In genomic region chr17:45472249-45472648, GRCh38 we compare ENCODE assay signal across 6 cellular contexts. TPM values are rescaled to one million over a fixed set of nuclear protein-coding genes. Genes with fewer than 3 reads are reported as not detected.
A peak's percentile ranks its signal among the peaks of the same experiment; 100 is the strongest.
DNase-seq lines count a peak whose midpoint lies in the region; FAIRE-seq and TF ChIP-seq lines count a peak whose summit lies in the region.
"Not testable (repeated sequence)": the region's sequence is repeated elsewhere in the genome, so short reads cannot be mapped to it uniquely, and the experiment has no call there.

No MANE protein-coding gene starts in this region.

- not testable (repeated sequence) for H4K91ac ChIP-seq in trophoblast cell (ENCODE audit: low read depth, low read length)

- not testable (repeated sequence) for H3K36me3 ChIP-seq in trophoblast cell (ENCODE audit: control insufficient read depth in 1 of 2, insufficient read depth in 2 of 2, low read length in 2 of 2)

- not testable (repeated sequence) for H3K18ac ChIP-seq in trophoblast cell (ENCODE audit: low read length)

- H3K9me3 ChIP-seq in trophoblast cell (ENCODE audit: insufficient read depth, low read depth, low read length), result not testable (repeated sequence)

- not testable (repeated sequence) for H3K79me1 ChIP-seq in trophoblast cell (ENCODE audit: low read length)

- not testable (repeated sequence) for H3K9ac ChIP-seq in trophoblast cell (ENCODE audit: low read length)

- not testable (repeated sequence) for H3K9me3 Mint-ChIP-seq in endothelial cell (ENCODE audit: unreplicated experiment)

- H4K12ac ChIP-seq in trophoblast cell (ENCODE audit: low read depth, low read length), result not testable (repeated sequence)

- H3K4me3 Mint-ChIP-seq in endothelial cell (ENCODE audit: unreplicated experiment), result not testable (repeated sequence)

- H3K27me3 ChIP-seq in trophoblast cell (ENCODE audit: insufficient read depth, low read length), result not testable (repeated sequence)

- H3K27me3 Mint-ChIP-seq in endothelial cell (ENCODE audit: unreplicated experiment), result not testable (repeated sequence)

- peak; percentile 31 for FAIRE-seq in HTR-8/SVneo (lab: Jason Lieb, UNC)

- not testable (repeated sequence) for H3K4me1 Mint-ChIP-seq in endothelial cell (ENCODE audit: unreplicated experiment)

- H3K27ac ChIP-seq in trophoblast cell (ENCODE audit: low read depth, low read length), result not testable (repeated sequence)

- H3K23ac ChIP-seq in trophoblast cell (ENCODE audit: low read length), result peak overlapping the region; percentile 96

- H3K4me1 ChIP-seq in trophoblast cell (ENCODE audit: control insufficient read depth in 1 of 2, insufficient read depth in 2 of 2, low read length in 2 of 2), result not testable (repeated sequence)

- H3K27ac Mint-ChIP-seq in endothelial cell (ENCODE audit: unreplicated experiment), result peak overlapping the region; percentile 25

- DNase-seq in HTR-8/SVneo (ENCODE audit: insufficient read length, low spot score); endothelial cell (ENCODE audit: low spot score): not testable (repeated sequence)
- DNase-seq in dermis blood vessel endothelial cell, result peak; percentile 44
- DNase-seq in islet precursor cell, result peak; percentile 29
- DNase-seq in lung microvascular endothelial cell (ENCODE audit: low read depth in 2 of 2), result peak; percentile 19 to 60
- peak in 1 of 2 donors; percentile 0 for DNase-seq in trophoblast cell

- peaks cover 11% of the 10 kb centered on the region for H3K36me3 Mint-ChIP-seq in endothelial cell (ENCODE audit: low read depth, unreplicated experiment)

- no CpG with 5 or more reads among the region's 3 CpGs for WGBS in trophoblast cell (ENCODE audit: extremely low coverage, insufficient coverage, insufficient read length)

- not testable (repeated sequence) for H3K4me2 ChIP-seq in trophoblast cell (ENCODE audit: low read length)

- TF ChIP-seq CTCF in endothelial cell (IDR thresholded peaks at IDR 0.05; ENCODE audit: unreplicated experiment), result not testable (repeated sequence)

- not testable (repeated sequence) for H2BK5ac ChIP-seq in trophoblast cell (ENCODE audit: low read depth, low read length, poor library complexity)

- H2BK120ac ChIP-seq in trophoblast cell (ENCODE audit: insufficient read depth, low read length, poor library complexity), result not testable (repeated sequence)

- not testable (repeated sequence) for H3K4ac ChIP-seq in trophoblast cell (ENCODE audit: low read depth, low read length)

- not testable (repeated sequence) for H3K14ac ChIP-seq in trophoblast cell (ENCODE audit: low read length)

- not testable (repeated sequence) for H4K8ac ChIP-seq in trophoblast cell (ENCODE audit: low read depth, low read length)

- not testable (repeated sequence) for H3K4me3 ChIP-seq in trophoblast cell (ENCODE audit: low read depth, low read length)

- not testable (repeated sequence) for H2AFZ ChIP-seq in trophoblast cell (ENCODE audit: insufficient read depth, low read length, poor library complexity)

- not testable (repeated sequence) for H2BK12ac ChIP-seq in trophoblast cell (ENCODE audit: low read length)

- H3K79me2 ChIP-seq in trophoblast cell (ENCODE audit: control insufficient read depth, insufficient read depth, low read length, poor library complexity), result not testable (repeated sequence)

- H2AK5ac ChIP-seq in trophoblast cell (ENCODE audit: low read length), result not testable (repeated sequence)

RNA-seq across cellular contexts. Expression of gene PLEKHM1, which starts 18.3 kb away (rescaled TPM):
- total RNA-seq in dermis blood vessel endothelial cell, result 27.4 and 28.5 TPM in 2 replicates
- 46.6 TPM for total RNA-seq in endothelial cell (ENCODE audit: unreplicated experiment)
- total RNA-seq in lung microvascular endothelial cell, result 12.0 and 19.6 TPM in 2 replicates
- polyA plus RNA-seq in trophoblast cell (2013), result 9.4 and 10.3 TPM in 2 replicates

RNA-seq across cellular contexts. Expression of gene ARHGAP27, which starts 39.6 kb away (rescaled TPM):
- 61.8 and 66.5 TPM in 2 replicates for total RNA-seq in dermis blood vessel endothelial cell
- total RNA-seq in endothelial cell (ENCODE audit: unreplicated experiment), result 155 TPM
- total RNA-seq in lung microvascular endothelial cell, result 19.0 and 33.7 TPM in 2 replicates
- 12.2 and 13.9 TPM in 2 replicates for polyA plus RNA-seq in trophoblast cell (2013)
